8 cellular contexts compared by ENCODE assay signal in genomic region chr2:28360066-28360741, GRCh38. TPM values are rescaled to one million over a fixed set of nuclear protein-coding genes. Genes with fewer than 3 reads are reported as not detected.
DNase-seq lines count a peak whose midpoint lies in the region; ATAC-seq and TF ChIP-seq lines count a peak whose summit lies in the region.

No MANE protein-coding gene starts in this region.

- no peak for ATAC-seq in PC-3
- ATAC-seq in stimulated activated naive B cell treated with anti-CD40 and anti-IgM and Interleukin-4, amounts not matched to agents 10 μg/mL and 1 μg/mL and 100 μg/mL, for 72 hours (replicated peaks): no peak

- CTCF ChIA-PET in PC-3 (lab: Charles Lee): no interaction called here

- no peaks in the 10 kb centered on the region for H3K9me3 Mint-ChIP-seq in activated T-cell treated with anti-CD3 and anti-CD28 coated beads, Interleukin-2, amount 50 U/mL, for 24 hours
- no peaks in the 10 kb centered on the region for H3K9me3 Mint-ChIP-seq in stimulated activated naive B cell treated with anti-CD40 and anti-IgM and Interleukin-4, amounts not matched to agents 10 μg/mL and 1 μg/mL and 100 μg/mL, for 72 hours

- no peaks in the 10 kb centered on the region for H3K79me2 ChIP-seq in PC-3 (ENCODE audit: low read length)

- H3K4me1 Mint-ChIP-seq in activated T-cell treated with anti-CD3 and anti-CD28 coated beads, Interleukin-2, amount 50 U/mL, for 24 hours (ENCODE audit: low read depth): peaks cover 77% of the 10 kb centered on the region
- H3K4me1 Mint-ChIP-seq in stimulated activated naive B cell treated with anti-CD40 and anti-IgM and Interleukin-4, amounts not matched to agents 10 μg/mL and 1 μg/mL and 100 μg/mL, for 72 hours: peaks cover 28 to 57% of the 10 kb centered on the region in 2 donors

- 0 out of 2 replicates have a peak overlapping the region, but pooled peaks have one; percentile 11 for H2AFZ ChIP-seq in PC-3 (ENCODE audit: low read length)

- no peak for DNase-seq in activated T-cell treated with anti-CD3 and anti-CD28 coated beads, Interleukin-2, amount 50 U/mL, for 24 hours
- no peak for DNase-seq in activated T-cell treated with anti-CD3 and anti-CD28 coated beads, Interleukin-2, amount 50 U/mL, for 1 hour
- DNase-seq in PC-3: no peak
- no peak for DNase-seq in esophagus squamous epithelium (lab: John Stamatoyannopoulos, UW)
- DNase-seq in stimulated activated naive B cell treated with anti-CD40 and anti-IgM and Interleukin-4, amounts not matched to agents 10 μg/mL and 1 μg/mL and 100 μg/mL, for 72 hours: no peak
- DNase-seq in activated effector memory CD4-positive, alpha-beta T cell treated with Interleukin-2 at 50 U/mL for 16 hours: no peak
- DNase-seq in RPMI8226: no peak
- DNase-seq in BE2C: no peak

- H3K4me1 ChIP-seq in PC-3 (ENCODE audit: insufficient read depth, low read length) (peaks cover 37% of the 10 kb centered on the region), esophagus squamous epithelium (peaks cover 25 to 68% (median 37%) of the 10 kb centered on the region in 3 donors), BE2C (peaks cover 40% of the 10 kb centered on the region)

- WGBS in esophagus squamous epithelium, 2 donors: 84 to 90% methylated on average over 2 to 6 of the region's 15 CpGs

- H3K4me3 ChIP-seq in PC-3 (ENCODE audit: low read length) (no peak overlapping the region), esophagus squamous epithelium (no peak overlapping the region), BE2C (ENCODE audit: low read depth, low read length) (no peak overlapping the region)

- H3K9ac ChIP-seq in PC-3 (ENCODE audit: low read length): peak overlapping the region; percentile 68

- peak overlapping the region; percentile 24; the same call in 1 of the 2 replicates for H3K4me2 ChIP-seq in PC-3 (ENCODE audit: low read length)

- no peak for TF ChIP-seq POLR2A in esophagus squamous epithelium (IDR thresholded peaks at IDR 0.05)

- no peaks in the 10 kb centered on the region for H3F3A ChIP-seq in PC-3 (ENCODE audit: low read length, unreplicated experiment)

- intact Hi-C loops in PC-3 (cut with micrococcal nuclease) (no loop called here), esophagus squamous epithelium (cut with DNase I) (no loop called here)

- no peak overlapping the region for H3K4me3 Mint-ChIP-seq in activated T-cell treated with anti-CD3 and anti-CD28 coated beads, Interleukin-2, amount 50 U/mL, for 24 hours
- peak overlapping the region in 1 of 2 donors; percentile 39 for H3K4me3 Mint-ChIP-seq in stimulated activated naive B cell treated with anti-CD40 and anti-IgM and Interleukin-4, amounts not matched to agents 10 μg/mL and 1 μg/mL and 100 μg/mL, for 72 hours

- no peaks in the 10 kb centered on the region for H3K27me3 Mint-ChIP-seq in activated T-cell treated with anti-CD3 and anti-CD28 coated beads, Interleukin-2, amount 50 U/mL, for 24 hours
- H3K27me3 Mint-ChIP-seq in stimulated activated naive B cell treated with anti-CD40 and anti-IgM and Interleukin-4, amounts not matched to agents 10 μg/mL and 1 μg/mL and 100 μg/mL, for 72 hours: peaks cover 0 to 7% of the 10 kb centered on the region in 2 donors

- POLR2A ChIA-PET in PC-3 (lab: Charles Lee; ENCODE audit: unreplicated experiment): no interaction called here

- H3K36me3 Mint-ChIP-seq in activated T-cell treated with anti-CD3 and anti-CD28 coated beads, Interleukin-2, amount 50 U/mL, for 24 hours (ENCODE audit: low read depth): no peaks in the 10 kb centered on the region
- H3K36me3 Mint-ChIP-seq in stimulated activated naive B cell treated with anti-CD40 and anti-IgM and Interleukin-4, amounts not matched to agents 10 μg/mL and 1 μg/mL and 100 μg/mL, for 72 hours: no peaks in the 10 kb centered on the region

- H3K27me3 ChIP-seq in PC-3 (ENCODE audit: low read length): no peaks in the 10 kb centered on the region
- no peaks in the 10 kb centered on the region for H3K27me3 ChIP-seq in esophagus squamous epithelium
- H3K27me3 ChIP-seq in BE2C: no peaks in the 10 kb centered on the region

- H3K27ac Mint-ChIP-seq in activated T-cell treated with anti-CD3 and anti-CD28 coated beads, Interleukin-2, amount 50 U/mL, for 24 hours: peak overlapping the region; percentile 89
- H3K27ac Mint-ChIP-seq in stimulated activated naive B cell treated with anti-CD40 and anti-IgM and Interleukin-4, amounts not matched to agents 10 μg/mL and 1 μg/mL and 100 μg/mL, for 72 hours: peak overlapping the region; percentile 79

- H4K20me1 ChIP-seq in PC-3 (ENCODE audit: low read length): no peaks in the 10 kb centered on the region

- TF ChIP-seq CTCF in PC-3 (conservative IDR thresholded peaks at IDR 0.05; ENCODE audit: low read depth, low read length): no peak
- TF ChIP-seq CTCF in esophagus squamous epithelium (IDR thresholded peaks at IDR 0.05): no peak
- no peak for TF ChIP-seq CTCF in BE2C (IDR thresholded peaks at IDR 0.05; ENCODE audit: low read depth, low read length)

- H3K27ac ChIP-seq in PC-3 (ENCODE audit: low read length) (peak overlapping the region; percentile 75), esophagus squamous epithelium (peak overlapping the region; percentile 15 to 57 (median 38))

- BruUV-seq in PC-3 (replicated peaks; lab: Mats Ljungman, UMichigan): no TSS peak

- H3K9me3 ChIP-seq in PC-3 (ENCODE audit: low read length): no peaks in the 10 kb centered on the region
- no peaks in the 10 kb centered on the region for H3K9me3 ChIP-seq in esophagus squamous epithelium
- H3K9me3 ChIP-seq in BE2C: no peaks in the 10 kb centered on the region

- H3K36me3 ChIP-seq in PC-3 (ENCODE audit: low read depth, low read length) (no peaks in the 10 kb centered on the region), esophagus squamous epithelium (no peaks in the 10 kb centered on the region), BE2C (no peaks in the 10 kb centered on the region)

- H3K9me2 ChIP-seq in PC-3 (replicated peaks; ENCODE audit: low read length): no peaks in the 10 kb centered on the region

RNA-seq across cellular contexts. Expression of gene FOSL2, which starts 32.5 kb away (rescaled TPM):
- total RNA-seq in PC-3 (2014; rRNA removed): 34.2 and 46.8 TPM in 2 replicates
- total RNA-seq in esophagus squamous epithelium: 100 to 1,000 TPM; 100 to 234 (median 144) TPM
- 16.2 TPM for polyA plus RNA-seq in BE2C (2012; ENCODE audit: insufficient read depth, insufficient read length, low read depth)
